Comparison of ENCODE assay signal across 18 cellular contexts in the genomic region with DNA sequence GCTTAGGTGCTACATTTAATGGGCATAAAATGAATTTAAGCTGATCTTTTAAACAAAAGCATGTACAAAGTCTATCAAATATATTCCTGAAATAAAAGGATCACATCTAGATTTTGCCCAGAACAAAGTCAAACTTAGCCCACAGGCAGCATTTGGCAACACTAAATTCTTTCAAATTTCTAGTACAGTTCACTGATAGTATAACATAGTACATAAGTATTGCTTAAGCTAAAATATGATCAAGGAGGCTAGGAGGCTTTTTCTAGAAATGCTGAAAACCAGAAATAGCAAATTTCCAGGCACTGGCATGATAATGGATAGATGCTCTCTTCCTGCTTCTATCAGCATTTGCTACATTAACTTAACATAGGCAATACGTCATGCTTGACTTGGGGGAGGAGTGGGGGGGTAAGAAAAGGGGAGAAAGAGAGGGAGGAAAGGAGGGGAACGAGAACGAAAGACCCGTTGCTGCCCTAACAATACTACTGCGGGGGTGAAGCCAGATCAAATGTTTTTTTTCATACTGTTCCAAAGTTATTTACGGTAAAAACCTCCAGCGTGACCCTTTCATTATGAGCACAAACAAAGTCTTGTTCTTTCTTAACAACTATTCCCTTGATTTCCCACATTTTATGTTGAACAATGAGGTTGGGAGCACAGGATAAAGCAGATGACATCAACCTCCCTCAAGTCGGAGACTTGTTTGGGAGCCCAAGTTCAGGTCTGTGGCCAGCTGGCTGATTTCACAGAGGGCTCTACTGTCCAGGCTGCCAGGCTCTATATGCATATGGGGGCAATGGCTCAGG.
A peak's percentile ranks its signal among the peaks of the same experiment; 100 is the strongest.
DNase-seq lines count a peak whose midpoint lies in the region; ATAC-seq, FAIRE-seq and TF ChIP-seq lines count a peak whose summit lies in the region.
"Had no signal": no experiment of that assay in that cellular context is flagged by ENCODE, and none has a peak within 500 bp of the region (broad histone marks: within the 10 kb centered on the region; RNA-seq: fewer than 3 reads in every experiment).

No MANE protein-coding gene starts in this region.

- no peak for ATAC-seq in stimulated activated naive B cell treated with anti-CD40 and anti-IgM and Interleukin-4, amounts not matched to agents 10 μg/mL and 1 μg/mL and 100 μg/mL, for 72 hours (replicated peaks)
- ATAC-seq: T-helper 17 cell, upper lobe of right lung had no signal

- H3K9me3 Mint-ChIP-seq in stimulated activated naive B cell treated with anti-CD40 and anti-IgM and Interleukin-4, amounts not matched to agents 10 μg/mL and 1 μg/mL and 100 μg/mL, for 72 hours = no peaks in the 10 kb centered on the region
- H3K9me3 Mint-ChIP-seq: activated CD4-positive, alpha-beta memory T cell treated with anti-CD3 and anti-CD28 coated beads, Interleukin-2, amount 10 ng/mL, durations not matched to agents 7 days and 5 days; activated naive CD4-positive, alpha-beta T cell treated with anti-CD3 and anti-CD28 coated beads, Interleukin-2, amount 50 U/mL, for 24 hours; immature natural killer cell had no signal

- no peak for TF ChIP-seq CTCF in cardiac fibroblast (IDR thresholded peaks at IDR 0.05; ENCODE audit: low read depth, low read length)

- peaks cover 14% of the 10 kb centered on the region for H3K4me1 ChIP-seq in iPS-15b (ENCODE audit: control insufficient read depth, insufficient read depth, low read length)
- H3K4me1 ChIP-seq in rectal smooth muscle tissue (ENCODE audit: control insufficient read depth, insufficient read depth, low read length) = no peaks in the 10 kb centered on the region

- peak overlapping the region; percentile 12 for H3K27ac ChIP-seq in rectal smooth muscle tissue (ENCODE audit: low read depth, low read length)
- H3K27ac ChIP-seq: neutrophil, upper lobe of right lung had no signal

- peaks cover 20 to 27% of the 10 kb centered on the region in 2 donors for H3K36me3 Mint-ChIP-seq in stimulated activated naive B cell treated with anti-CD40 and anti-IgM and Interleukin-4, amounts not matched to agents 10 μg/mL and 1 μg/mL and 100 μg/mL, for 72 hours
- H3K36me3 Mint-ChIP-seq: immature natural killer cell had no signal

- H3K27ac Mint-ChIP-seq in stimulated activated naive B cell treated with anti-CD40 and anti-IgM and Interleukin-4, amounts not matched to agents 10 μg/mL and 1 μg/mL and 100 μg/mL, for 72 hours = no peak overlapping the region
- H3K27ac Mint-ChIP-seq: activated CD4-positive, alpha-beta memory T cell treated with anti-CD3 and anti-CD28 coated beads, Interleukin-2, amount 10 ng/mL, durations not matched to agents 7 days and 5 days; activated naive CD4-positive, alpha-beta T cell treated with anti-CD3 and anti-CD28 coated beads, Interleukin-2, amount 50 U/mL, for 24 hours; T-helper 17 cell had no signal

- H3K27me3 ChIP-seq in iPS-15b (ENCODE audit: control insufficient read depth, insufficient read depth, low read length) (no peaks in the 10 kb centered on the region), rectal smooth muscle tissue (ENCODE audit: control insufficient read depth, insufficient read depth, low read length) (no peaks in the 10 kb centered on the region)
- H3K27me3 ChIP-seq: neutrophil, upper lobe of right lung had no signal

- FAIRE-seq in HTR-8/SVneo (lab: Jason Lieb, UNC) = peak; percentile 85
- FAIRE-seq: endothelial cell of umbilical vein, H1 had no signal

- DNase-seq in HTR-8/SVneo (ENCODE audit: insufficient read length, low spot score) (no peak), cardiac fibroblast (ENCODE audit: low read depth in 2 of 2) (peak; percentile 41 to 74), COLO668 (lab: John Stamatoyannopoulos, UW; ENCODE audit: unreplicated experiment) (no peak), NCI-H748 treated with DMSO at 0.1 percent for 48 hours (lab: John Stamatoyannopoulos, UW) (no peak), cerebellar nuclear complex (lab: John Stamatoyannopoulos, UW) (no peak)
- no peak for DNase-seq in stimulated activated naive B cell treated with anti-CD40 and anti-IgM and Interleukin-4, amounts not matched to agents 10 μg/mL and 1 μg/mL and 100 μg/mL, for 72 hours
- DNase-seq: activated CD4-positive, alpha-beta memory T cell treated with anti-CD3 and anti-CD28 coated beads, Interleukin-2, amount 10 ng/mL, durations not matched to agents 7 days and 5 days; AML-193; immature natural killer cell; NCI-H2029; T-helper 17 cell; upper lobe of right lung had no signal

- H3K36me3 ChIP-seq in iPS-15b (ENCODE audit: control insufficient read depth, insufficient read depth, low read length) (no peaks in the 10 kb centered on the region), rectal smooth muscle tissue (ENCODE audit: control insufficient read depth, insufficient read depth, low read length) (no peaks in the 10 kb centered on the region)
- H3K36me3 ChIP-seq: neutrophil, upper lobe of right lung had no signal

- H3K27me3 Mint-ChIP-seq in stimulated activated naive B cell treated with anti-CD40 and anti-IgM and Interleukin-4, amounts not matched to agents 10 μg/mL and 1 μg/mL and 100 μg/mL, for 72 hours = no peaks in the 10 kb centered on the region
- H3K27me3 Mint-ChIP-seq: activated CD4-positive, alpha-beta memory T cell treated with anti-CD3 and anti-CD28 coated beads, Interleukin-2, amount 10 ng/mL, durations not matched to agents 7 days and 5 days; activated naive CD4-positive, alpha-beta T cell treated with anti-CD3 and anti-CD28 coated beads, Interleukin-2, amount 50 U/mL, for 24 hours; T-helper 17 cell had no signal

- H3K4me3 Mint-ChIP-seq in stimulated activated naive B cell treated with anti-CD40 and anti-IgM and Interleukin-4, amounts not matched to agents 10 μg/mL and 1 μg/mL and 100 μg/mL, for 72 hours = no peak overlapping the region
- H3K4me3 Mint-ChIP-seq: activated CD4-positive, alpha-beta memory T cell treated with anti-CD3 and anti-CD28 coated beads, Interleukin-2, amount 10 ng/mL, durations not matched to agents 7 days and 5 days; activated naive CD4-positive, alpha-beta T cell treated with anti-CD3 and anti-CD28 coated beads, Interleukin-2, amount 50 U/mL, for 24 hours; immature natural killer cell; T-helper 17 cell had no signal

- H3K9me3 ChIP-seq in iPS-15b (ENCODE audit: control insufficient read depth, insufficient read depth, low read length) = no peaks in the 10 kb centered on the region
- H3K9me3 ChIP-seq: neutrophil, upper lobe of right lung had no signal

- peak overlapping the region; percentile 6 for H3K9ac ChIP-seq in iPS-15b (ENCODE audit: low read depth, low read length)
- no peak overlapping the region for H3K9ac ChIP-seq in rectal smooth muscle tissue (ENCODE audit: low read length)

- H3K4me1 Mint-ChIP-seq in stimulated activated naive B cell treated with anti-CD40 and anti-IgM and Interleukin-4, amounts not matched to agents 10 μg/mL and 1 μg/mL and 100 μg/mL, for 72 hours = peaks cover 46 to 65% of the 10 kb centered on the region in 2 donors

- H3K4me3 ChIP-seq in cardiac fibroblast (replicated peaks in 1 of 2; ENCODE audit: low read depth in 2 of 2, low read length in 2 of 2) (no peak overlapping the region), iPS-15b (ENCODE audit: low read depth, low read length) (no peak overlapping the region), rectal smooth muscle tissue (ENCODE audit: low read length) (no peak overlapping the region)
- H3K4me3 ChIP-seq: upper lobe of right lung had no signal

Comparison
In these comparisons a context has a peak if more than half of its experiments do, and no peak if none do; other contexts are left out.
1. DNase-seq: peak in cardiac fibroblast (2 of 2); none in HTR-8/SVneo (single experiment), COLO668 (single experiment), NCI-H748 treated with DMSO at 0.1 percent for 48 hours (single experiment), stimulated activated naive B cell treated with anti-CD40 and anti-IgM and Interleukin-4, amounts not matched to agents 10 μg/mL and 1 μg/mL and 100 μg/mL, for 72 hours (single experiment) and cerebellar nuclear complex (0 of 2).